ENCODE assay signal across 9 cellular contexts in genomic region chr5:95718203-95718602, GRCh38. TPM values are rescaled to one million over a fixed set of nuclear protein-coding genes. Genes with fewer than 3 reads are reported as not detected.
DNase-seq lines count a peak whose midpoint lies in the region; ATAC-seq, FAIRE-seq and TF ChIP-seq lines count a peak whose summit lies in the region.
"Had no signal": no experiment of that assay in that cellular context is flagged by ENCODE, and none has a peak within 500 bp of the region (broad histone marks: within the 10 kb centered on the region; RNA-seq: fewer than 3 reads in every experiment).

No MANE protein-coding gene starts in this region.

- no peak for FAIRE-seq in kidney (lab: Jason Lieb, UNC)

- no peak overlapping the region for H2AFZ ChIP-seq in H9 (ENCODE audit: low read length)

- no peaks in the 10 kb centered on the region for H3K36me3 ChIP-seq in CD4-positive, alpha-beta memory T cell (ENCODE audit: insufficient read depth, low read length)
- H3K36me3 ChIP-seq in kidney (ENCODE audit: control insufficient read depth in 1 of 2, insufficient read depth in 2 of 2, low read length in 2 of 2) (no peaks in the 10 kb centered on the region), heart left ventricle (no peaks in the 10 kb centered on the region)

- no peak overlapping the region for H3K27ac ChIP-seq in CD4-positive, alpha-beta memory T cell (ENCODE audit: low read depth, low read length)
- no peak overlapping the region for H3K27ac ChIP-seq in kidney (ENCODE audit: low read depth in 2 of 2, low read length in 2 of 2)
- H3K27ac ChIP-seq in H9 (ENCODE audit: insufficient read length, low read depth, low read length): no peak overlapping the region
- H3K27ac ChIP-seq in heart left ventricle: no peak overlapping the region

- H3K27me3 Mint-ChIP-seq in CD4-positive, alpha-beta memory T cell: no peaks in the 10 kb centered on the region
- H3K27me3 Mint-ChIP-seq in activated B cell treated with CpG ODN at 0.5 μM for 24 hours (no peaks in the 10 kb centered on the region), H9 (ENCODE audit: low read depth) (no peaks in the 10 kb centered on the region)

- no peak overlapping the region for H3K56ac ChIP-seq in H9 (ENCODE audit: insufficient read length, low read depth, low read length)

- ATAC-seq in GM19372 (IDR thresholded peaks at IDR 0.05; ENCODE audit: low read depth, unreplicated experiment) (peak; percentile 87), HG03196 (IDR thresholded peaks at IDR 0.05; ENCODE audit: unreplicated experiment) (peak; percentile 79), activated B cell treated with CpG ODN at 0.5 μM for 24 hours (ENCODE audit: low read depth) (peak; percentile 86), heart left ventricle (no peak)

- H3K79me2 ChIP-seq in H9 (ENCODE audit: insufficient read depth, low read length): no peaks in the 10 kb centered on the region

- H2AK5ac ChIP-seq in H9 (ENCODE audit: insufficient read length, low read length): no peak overlapping the region

- no peak overlapping the region for H3K14ac ChIP-seq in H9 (ENCODE audit: insufficient read depth, low read length)

- H3K79me1 ChIP-seq in H9 (ENCODE audit: insufficient read depth, low read depth, low read length, poor library complexity, severe bottlenecking): no peaks in the 10 kb centered on the region

- POLR2A ChIA-PET in CD4-positive, alpha-beta memory T cell (lab: Charles Lee; ENCODE audit: partially characterized antibody): interaction anchor here (0.6 to 1.9 kb wide), 2 partner anchors 9 to 164 kb away, joined by 3 to 4 read pairs; no protein-coding TSS in a partner anchor
- POLR2A ChIA-PET in activated B cell treated with CpG ODN at 0.5 μM for 24 hours (lab: Charles Lee): no interaction called here

- peak; percentile 30 to 58 (median 42) for DNase-seq in CD4-positive, alpha-beta memory T cell
- no peak for DNase-seq in activated B cell treated with CpG ODN at 0.5 μM for 24 hours
- no peak for DNase-seq in kidney
- no peak for DNase-seq in H9
- no peak for DNase-seq in NCI-H2081 treated with DMSO at 0.1 percent for 48 hours (lab: John Stamatoyannopoulos, UW)
- no peak for DNase-seq in heart left ventricle

- no peak overlapping the region for H3K4ac ChIP-seq in H9 (ENCODE audit: low read depth, low read length)

- no CpG with 5 or more reads among the region's 2 CpGs for WGBS in H9 (ENCODE audit: extremely low coverage, insufficient read length, low lambda C conversion rate)
- 63 to 83% (median 70%) methylated on average over 2 of the region's 2 CpGs for WGBS in heart left ventricle, 4 donors

- H4K20me1 ChIP-seq in H9 (ENCODE audit: control insufficient read depth, insufficient read depth, insufficient read length): no peaks in the 10 kb centered on the region

- no peak overlapping the region for H2BK15ac ChIP-seq in H9 (ENCODE audit: low read depth, low read length)

- no peak overlapping the region for H3K4me2 ChIP-seq in H9 (ENCODE audit: insufficient read depth, insufficient read length, low read length)

- H3K36me3 Mint-ChIP-seq in CD4-positive, alpha-beta memory T cell: no peaks in the 10 kb centered on the region
- H3K36me3 Mint-ChIP-seq in activated B cell treated with CpG ODN at 0.5 μM for 24 hours (ENCODE audit: low read depth) (no peaks in the 10 kb centered on the region), H9 (ENCODE audit: insufficient read depth in 1 of 3, low read depth in 3 of 3) (no peaks in the 10 kb centered on the region; a peak in 1 of 7 replicates)

- intact Hi-C loops in CD4-positive, alpha-beta memory T cell (cut with micrococcal nuclease): no loop called here
- intact Hi-C loops in activated B cell treated with CpG ODN at 0.5 μM for 24 hours (cut with micrococcal nuclease) (loop anchor here (1.0 kb wide), 1 partner anchor 9 kb away; no protein-coding TSS in a partner anchor), kidney (cut with DNase I) (no loop called here), heart left ventricle (cut with DNase I) (no loop called here)

- H2BK120ac ChIP-seq in H9 (ENCODE audit: low read depth, low read length, poor library complexity, severe bottlenecking): no peak overlapping the region

- CTCF ChIA-PET in CD4-positive, alpha-beta memory T cell (lab: Charles Lee; ENCODE audit: partially characterized antibody): interaction anchor here (0.7 kb wide), 1 partner anchor 44 kb away, joined by 3 read pairs; no protein-coding TSS in a partner anchor
- CTCF ChIA-PET in activated B cell treated with CpG ODN at 0.5 μM for 24 hours (lab: Charles Lee): interaction anchor here (1.2 kb wide), 1 partner anchor 63 kb away, joined by 4 read pairs; no protein-coding TSS in a partner anchor

- H4K91ac ChIP-seq in H9 (ENCODE audit: insufficient read length, low read depth, low read length): no peak overlapping the region

- no peaks in the 10 kb centered on the region for H3K9me3 Mint-ChIP-seq in CD4-positive, alpha-beta memory T cell
- H3K9me3 Mint-ChIP-seq in activated B cell treated with CpG ODN at 0.5 μM for 24 hours: no peaks in the 10 kb centered on the region
- no peaks in the 10 kb centered on the region for H3K9me3 Mint-ChIP-seq in H9
- H3K9me3 Mint-ChIP-seq: T-helper 1 cell treated with Interleukin-12 subunit alpha and Interleukin-12 subunit beta and Interleukin-4 antibody, amounts not matched to agents 30 μg/mL and 1 μg/mL, for 36 hours had no signal

- H3K4me1 ChIP-seq in CD4-positive, alpha-beta memory T cell (ENCODE audit: insufficient read depth, low read length): peaks cover 34% of the 10 kb centered on the region
- H3K4me1 ChIP-seq in kidney (ENCODE audit: control insufficient read depth in 1 of 2, insufficient read depth in 1 of 2, low read depth in 1 of 2, low read length in 2 of 2) (no peaks in the 10 kb centered on the region), H9 (ENCODE audit: insufficient read depth, low read length) (no peaks in the 10 kb centered on the region), heart left ventricle (peaks cover 0 to 27% (median 12%) of the 10 kb centered on the region in 12 donors)

- no peak overlapping the region for H4K8ac ChIP-seq in H9 (replicated peaks; ENCODE audit: insufficient read length, low read depth, low read length)

- TF ChIP-seq CTCF in activated B cell treated with CpG ODN at 0.5 μM for 24 hours (IDR thresholded peaks at IDR 0.05): no peak
- TF ChIP-seq CTCF in kidney (IDR thresholded peaks at IDR 0.05; ENCODE audit: borderline replicate concordance, extremely low read depth, insufficient read depth): no peak
- no peak for TF ChIP-seq CTCF in H9 (conservative IDR thresholded peaks at IDR 0.05)
- TF ChIP-seq CTCF in heart left ventricle (IDR thresholded peaks at IDR 0.05): no peak

- no peak overlapping the region for H3K18ac ChIP-seq in H9 (ENCODE audit: insufficient read length, low read depth, low read length)

- H3K23me2 ChIP-seq in H9 (ENCODE audit: insufficient read length, low read depth, low read length, poor library complexity, severe bottlenecking): no peaks in the 10 kb centered on the region

- H2BK20ac ChIP-seq in H9 (ENCODE audit: low read depth, low read length, poor library complexity, severe bottlenecking): no peak overlapping the region

- H3K4me1 Mint-ChIP-seq in CD4-positive, alpha-beta memory T cell: peaks cover 4 to 18% (median 11%) of the 10 kb centered on the region in 4 donors
- H3K4me1 Mint-ChIP-seq in activated B cell treated with CpG ODN at 0.5 μM for 24 hours: no peaks in the 10 kb centered on the region
- peaks cover 6 to 8% of the 10 kb centered on the region in 2 experiments for H3K4me1 Mint-ChIP-seq in H9

- no peak overlapping the region for H2BK5ac ChIP-seq in H9 (ENCODE audit: insufficient read length, low read length)

- H3K23ac ChIP-seq in H9 (ENCODE audit: insufficient read length, low read depth, low read length): no peak overlapping the region

- no peak overlapping the region for H4K5ac ChIP-seq in H9 (ENCODE audit: insufficient read length, low read depth, low read length)

- H3K4me3 ChIP-seq in CD4-positive, alpha-beta memory T cell (ENCODE audit: low read length in 2 of 2): no peak overlapping the region
- H3K4me3 ChIP-seq in kidney (ENCODE audit: low read length in 2 of 2) (no peak overlapping the region), heart left ventricle (no peak overlapping the region)

- no peak overlapping the region for H3K9ac ChIP-seq in kidney (ENCODE audit: low read length in 2 of 2)
- no peak overlapping the region for H3K9ac ChIP-seq in H9 (ENCODE audit: extremely low read depth, insufficient read length, low read length)

- H3T11ph ChIP-seq in H9 (ENCODE audit: low read length): no peak overlapping the region

- TF ChIP-seq POLR2A in heart left ventricle (IDR thresholded peaks at IDR 0.05): no peak

- no peaks in the 10 kb centered on the region for H3K9me3 ChIP-seq in CD4-positive, alpha-beta memory T cell (ENCODE audit: control insufficient read depth in 1 of 2, low read length in 2 of 2)
- H3K9me3 ChIP-seq in kidney (ENCODE audit: control insufficient read depth in 1 of 2, low read length in 2 of 2): no peaks in the 10 kb centered on the region
- H3K9me3 ChIP-seq in H9 (ENCODE audit: control insufficient read depth, low read depth, low read length): no peaks in the 10 kb centered on the region
- no peaks in the 10 kb centered on the region for H3K9me3 ChIP-seq in heart left ventricle

- no peak overlapping the region for H3K4me3 Mint-ChIP-seq in CD4-positive, alpha-beta memory T cell
- H3K4me3 Mint-ChIP-seq in activated B cell treated with CpG ODN at 0.5 μM for 24 hours: no peak overlapping the region
- no peak overlapping the region for H3K4me3 Mint-ChIP-seq in H9
- H3K4me3 Mint-ChIP-seq: T-helper 1 cell treated with Interleukin-12 subunit alpha and Interleukin-12 subunit beta and Interleukin-4 antibody, amounts not matched to agents 30 μg/mL and 1 μg/mL, for 36 hours had no signal

- no peak overlapping the region for H3K27ac Mint-ChIP-seq in CD4-positive, alpha-beta memory T cell
- no peak overlapping the region for H3K27ac Mint-ChIP-seq in activated B cell treated with CpG ODN at 0.5 μM for 24 hours
- no peak overlapping the region for H3K27ac Mint-ChIP-seq in H9
- H3K27ac Mint-ChIP-seq: T-helper 1 cell treated with Interleukin-12 subunit alpha and Interleukin-12 subunit beta and Interleukin-4 antibody, amounts not matched to agents 30 μg/mL and 1 μg/mL, for 36 hours had no signal

- H2BK12ac ChIP-seq in H9 (ENCODE audit: insufficient read length, low read depth, low read length): no peak overlapping the region

- no peaks in the 10 kb centered on the region for H3K27me3 ChIP-seq in CD4-positive, alpha-beta memory T cell (ENCODE audit: insufficient read depth, low read length)
- H3K27me3 ChIP-seq in H9 (ENCODE audit: insufficient read depth, low read length) (no peaks in the 10 kb centered on the region), heart left ventricle (no peaks in the 10 kb centered on the region)

RNA-seq across cellular contexts. Expression of gene RHOBTB3, which starts 12.9 kb away (rescaled TPM):
- under 1 TPM; 0.32 to 0.61 TPM for total RNA-seq in CD4-positive, alpha-beta memory T cell
- 1 to 10 TPM; 1.6 to 1.8 TPM for polyA plus RNA-seq in CD4-positive, alpha-beta memory T cell
- total RNA-seq in activated B cell treated with CpG ODN at 0.5 μM for 24 hours (3.3 and 5.0 TPM in 2 replicates), kidney (54.5 TPM), H9 (2021) (6.6 and 6.8 TPM in 2 replicates), heart left ventricle (100 to 1,000 TPM in 2 of 9 donors, 10 to 100 TPM in 7; 62.9 to 116 (median 86.7) TPM)
- polyA plus RNA-seq in kidney (ENCODE audit: insufficient read depth, low read depth, low replicate concordance) (22.5 TPM), heart left ventricle (10 to 100 TPM; 24.3 to 30.2 TPM)

RNA-seq across cellular contexts. Expression of gene SPATA9, which starts 35.4 kb away (rescaled TPM):
- total RNA-seq in CD4-positive, alpha-beta memory T cell: not detected
- polyA plus RNA-seq in CD4-positive, alpha-beta memory T cell: under 1 TPM in 1 of 2 donors, not detected in 1; 0.09 TPM
- total RNA-seq in activated B cell treated with CpG ODN at 0.5 μM for 24 hours: not detected in 2 replicates
- total RNA-seq in kidney: 1.0 TPM
- 1.1 TPM for polyA plus RNA-seq in kidney (ENCODE audit: insufficient read depth, low read depth, low replicate concordance)
- total RNA-seq in H9 (2021): not detected in 2 replicates
- under 1 TPM in 2 of 9 donors, not detected in 7; 0.79 to 0.99 TPM for total RNA-seq in heart left ventricle
- polyA plus RNA-seq in heart left ventricle: under 1 TPM; 0.17 to 0.27 TPM

Comparison
In these comparisons a context has a peak if more than half of its experiments do, and no peak if none do; other contexts are left out.
1. DNase-seq: peak in CD4-positive, alpha-beta memory T cell (5 of 5); none in activated B cell treated with CpG ODN at 0.5 μM for 24 hours (single experiment), kidney (single experiment), H9 (single experiment), NCI-H2081 treated with DMSO at 0.1 percent for 48 hours (single experiment) and heart left ventricle (0 of 5).
2. ATAC-seq: peak in GM19372 (single experiment), HG03196 (single experiment) and activated B cell treated with CpG ODN at 0.5 μM for 24 hours (single experiment); none in heart left ventricle (0 of 4).